In the genomic region with DNA sequence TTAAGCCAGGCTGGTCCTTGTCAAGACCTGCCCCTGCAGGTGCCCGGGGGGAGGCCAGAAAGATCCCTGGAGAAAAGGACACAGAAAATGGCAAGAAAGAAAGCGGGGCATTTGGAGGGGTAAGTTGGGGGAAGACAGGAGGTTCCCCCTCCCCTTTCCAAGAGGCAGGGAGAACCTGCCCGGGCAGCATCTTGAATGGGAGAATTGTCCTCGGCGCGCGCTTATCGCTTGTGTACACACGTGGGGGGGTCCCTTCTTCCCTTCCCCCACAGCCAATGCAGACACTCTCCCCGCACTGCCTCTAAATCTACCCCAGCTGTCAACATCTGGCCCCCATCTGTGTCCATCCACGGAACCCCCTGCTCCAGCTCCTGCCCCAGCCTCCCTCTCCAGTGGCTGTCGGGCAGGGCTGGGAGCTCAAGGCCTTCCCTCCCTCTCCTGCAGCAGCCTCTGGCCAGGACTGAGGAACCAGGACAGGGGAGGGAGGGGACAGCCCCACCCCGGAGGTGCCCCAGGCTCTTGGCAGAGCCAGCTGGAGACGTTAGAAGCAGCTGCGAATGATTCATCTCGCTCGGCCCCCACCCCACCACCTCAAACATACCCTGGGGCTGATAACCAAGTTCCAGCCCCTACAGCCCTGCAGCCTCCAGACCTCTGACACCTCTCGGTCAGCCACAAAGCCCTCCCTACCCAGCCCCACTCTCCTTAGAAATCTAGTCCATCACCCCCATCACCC, we compare ENCODE assay signal across 9 cellular contexts. TPM values are rescaled to one million over a fixed set of nuclear protein-coding genes. Genes with fewer than 3 reads are reported as not detected.
A peak's percentile ranks its signal among the peaks of the same experiment; 100 is the strongest.
DNase-seq lines count a peak whose midpoint lies in the region; ATAC-seq and TF ChIP-seq lines count a peak whose summit lies in the region.
"Had no signal": no experiment of that assay in that cellular context is flagged by ENCODE, and none has a peak within 500 bp of the region (broad histone marks: within the 10 kb centered on the region; RNA-seq: fewer than 3 reads in every experiment).

No MANE protein-coding gene starts in this region.

- no peak for TF ChIP-seq EP300 in stomach (IDR thresholded peaks at IDR 0.05)

- H3K9me3 ChIP-seq in HCT116 (ENCODE audit: control insufficient read depth in 1 of 2, insufficient read depth in 1 of 2, low read depth in 1 of 2, low read length in 2 of 2) (no peaks in the 10 kb centered on the region), stomach (no peaks in the 10 kb centered on the region)
- H3K9me3 ChIP-seq: neutrophil had no signal

- WGBS in stomach, 5 donors = 18 to 34% (median 22%) methylated on average over 16 to 18 of the region's 18 CpGs

- peak overlapping the region; percentile 25; the same call in 1 of the 2 replicates for H3K9ac ChIP-seq in HCT116 (ENCODE audit: low read length)

- no peak overlapping the region for H2AFZ ChIP-seq in HCT116 (ENCODE audit: low read depth, low read length, poor library complexity, severe bottlenecking)

- POLR2A ChIA-PET in HCT116 (lab: Charles Lee) = interaction anchor here (1.5 to 2.3 kb wide), 2 partner anchors 26 to 31 kb away, joined by 3 to 9 read pairs; partner anchors contain the start of gene EPHB4

- TF ChIP-seq CTCF in HCT116 (IDR thresholded peaks at IDR 0.05 in 2 of 3, conservative IDR thresholded peaks at IDR 0.05 in 1 of 3; ENCODE audit: borderline replicate concordance in 1 of 3, insufficient read depth in 1 of 3, low read depth in 2 of 3, low read length in 2 of 3) (no peak), foreskin keratinocyte (conservative IDR thresholded peaks at IDR 0.05) (no peak), stomach (IDR thresholded peaks at IDR 0.05) (no peak)

- RAD21 ChIA-PET in HCT116 (lab: Charles Lee; ENCODE audit: low non-redundant PET in 1 of 2, low total read pairs in 2 of 2, uncharacterized antibody in 2 of 2, unreplicated experiment in 2 of 2) = interaction anchor here in 1 of 2 experiments (0.6 to 1.7 kb wide), 3 partner anchors 26 to 667 kb away, joined by 3 to 5 read pairs (median 4); partner anchors contain the start of genes EPHB4 and SLC12A9

- no peaks in the 10 kb centered on the region for H4K20me1 ChIP-seq in HCT116 (ENCODE audit: insufficient read depth)

- no peaks in the 10 kb centered on the region for H3K79me2 ChIP-seq in HCT116 (ENCODE audit: insufficient read depth, low read length)

- H3K36me3 ChIP-seq in HCT116 (ENCODE audit: control insufficient read depth in 1 of 2, insufficient read depth in 2 of 2, low read length in 2 of 2) (peaks cover 13% of the 10 kb centered on the region in 2 experiments; a peak in 3 of 4 replicates), stomach (peaks cover 20 to 30% (median 28%) of the 10 kb centered on the region in 4 donors)

- TF ChIP-seq RAD21 in HCT116 (IDR thresholded peaks at IDR 0.05; ENCODE audit: low read depth) = no peak

- DNase-seq in HCT116 (ENCODE audit: low read depth, low spot score) = no peak
- peak; percentile 11 for DNase-seq in SHP77 treated with DMSO at 0.1 percent for 48 hours (lab: John Stamatoyannopoulos, UW)
- peak; percentile 90 to 96 for DNase-seq in foreskin keratinocyte
- peak; percentile 75 for DNase-seq in stomach
- no peak for DNase-seq in midbrain (lab: John Stamatoyannopoulos, UW)
- no peak for DNase-seq in NOMO-1 treated with dmso at 0.1 percent for 144 hours (lab: John Stamatoyannopoulos, UW; ENCODE audit: unreplicated experiment)

- H3K4me2 ChIP-seq in HCT116 (ENCODE audit: low read length) = peak overlapping the region; percentile 54

- H3K4me1 ChIP-seq in HCT116 (ENCODE audit: control insufficient read depth in 1 of 2, insufficient read depth in 2 of 2, low read length in 2 of 2) = peaks cover 33 to 48% of the 10 kb centered on the region in 2 experiments
- peaks cover 26% of the 10 kb centered on the region for H3K4me1 ChIP-seq in foreskin keratinocyte
- peaks cover 24 to 46% (median 33%) of the 10 kb centered on the region in 4 donors for H3K4me1 ChIP-seq in stomach

- intact Hi-C loops in HCT116 (cut with micrococcal nuclease) = no loop called here
- intact Hi-C loops in stomach (cut with DNase I; ENCODE audit: low total_unique reads) = loop anchor here (5.0 kb wide), 1 partner anchor 50 kb away; the partner anchor contains the start of gene SLC12A9

- H3K9me2 ChIP-seq in HCT116 (ENCODE audit: insufficient read depth) = no peaks in the 10 kb centered on the region

- peak overlapping the region; percentile 33; the same call in 1 of the 2 replicates for H3K27ac ChIP-seq in HCT116 (ENCODE audit: low read depth, low read length)
- H3K27ac ChIP-seq in foreskin keratinocyte = peak overlapping the region; percentile 97
- H3K27ac ChIP-seq in stomach = peak overlapping the region; percentile 28 to 80 (median 55)
- H3K27ac ChIP-seq: neutrophil had no signal

- CTCF ChIA-PET in HCT116 (lab: Charles Lee) = interaction anchor here (0.6 to 4.9 kb wide), 10 partner anchors 8 to 96 kb away, joined by 3 to 48 read pairs (median 4); partner anchors contain the start of genes POP7, SLC12A9 and SRRT

- no peak for TF ChIP-seq POLR2A in HCT116 (IDR thresholded peaks at IDR 0.05; ENCODE audit: borderline replicate concordance, extremely low read depth, insufficient read depth, insufficient read length)
- no peak for TF ChIP-seq POLR2A in stomach (IDR thresholded peaks at IDR 0.05)

- H3K27me3 ChIP-seq in HCT116 (ENCODE audit: insufficient read depth, low read length) (no peaks in the 10 kb centered on the region), foreskin keratinocyte (no peaks in the 10 kb centered on the region), stomach (peaks cover 0 to 26% (median 0%) of the 10 kb centered on the region in 3 donors)

- BruUV-seq in HCT116 (replicated peaks; lab: Mats Ljungman, UMichigan) = no TSS peak

- ATAC-seq in HCT116 (peak; percentile 61), foreskin keratinocyte (peak; percentile 87), GM18519 (IDR thresholded peaks at IDR 0.05; ENCODE audit: low FRiP score, unreplicated experiment) (no peak), HG03439 (IDR thresholded peaks at IDR 0.05; ENCODE audit: unreplicated experiment) (no peak)

- H3K4me3 ChIP-seq in HCT116 (replicated peaks in 1 of 2; ENCODE audit: low read depth in 1 of 2, low read length in 2 of 2) = no peak overlapping the region
- H3K4me3 ChIP-seq in stomach = no peak overlapping the region

TF ChIP-seq in HCT116, 20 proteins besides CTCF, POLR2A, EP300 and RAD21:
- peak; percentile 53 for TF ChIP-seq JUND (IDR thresholded peaks at IDR 0.05)
- peak; percentile 66 for TF ChIP-seq TCF7L2 (IDR thresholded peaks at IDR 0.05; ENCODE audit: borderline replicate concordance, extremely low read depth, insufficient read depth, insufficient read length)
- TF ChIP-seq CEBPB (IDR thresholded peaks at IDR 0.05; ENCODE audit: low read depth) = no peak
- TF ChIP-seq FOSL1 (IDR thresholded peaks at IDR 0.05; ENCODE audit: low read depth) = peak; percentile 39; the same call in 1 of the 2 replicates
- no peak for TF ChIP-seq SRF (IDR thresholded peaks at IDR 0.05; ENCODE audit: low read depth)
- no peak for TF ChIP-seq EZH2 (IDR thresholded peaks at IDR 0.05)
- TF ChIP-seq POLR2AphosphoS5 (IDR thresholded peaks at IDR 0.05; ENCODE audit: low read depth, low read length) = peak; percentile 63; the same call in 1 of the 2 replicates
TF ChIP-seq in HCT116: peak in this region for 4.

RNA-seq across cellular contexts. Expression of gene EPHB4, which starts 25.3 kb away (rescaled TPM):
- total RNA-seq in HCT116 (2021; ENCODE audit: unreplicated experiment) (61.1 TPM), foreskin keratinocyte (94.3 and 98.0 TPM in 2 replicates), stomach (100 to 1,000 TPM in 1 of 5 donors, 10 to 100 TPM in 4; 22.2 to 128 (median 67.2) TPM)
- 56.7 and 60.4 TPM in 2 replicates for polyA plus RNA-seq in HCT116 (2012)
- polyA plus RNA-seq in foreskin keratinocyte (53.5 and 55.4 TPM in 2 replicates), stomach (10 to 100 TPM in 2 of 3 donors, 1 to 10 TPM in 1; 7.3 to 17.7 (median 13.9) TPM)

RNA-seq across cellular contexts. Expression of gene SLC12A9, which starts 50.5 kb away (rescaled TPM):
- total RNA-seq in HCT116 (2021; ENCODE audit: unreplicated experiment) (24.6 TPM), foreskin keratinocyte (18.2 and 18.3 TPM in 2 replicates), stomach (10 to 100 TPM in 3 of 5 donors, 1 to 10 TPM in 2; 2.9 to 44.6 (median 25.9) TPM)
- polyA plus RNA-seq in HCT116 (2012) = 14.7 and 15.4 TPM in 2 replicates
- polyA plus RNA-seq in foreskin keratinocyte (17.1 and 17.4 TPM in 2 replicates), stomach (10 to 100 TPM in 1 of 3 donors, 1 to 10 TPM in 2; 4.9 to 21.7 (median 9.0) TPM)

Comparison
In these comparisons a context has a peak if more than half of its experiments do, and no peak if none do; other contexts are left out.
1. ATAC-seq: peak in HCT116 (single experiment) and foreskin keratinocyte (single experiment); none in GM18519 (single experiment) and HG03439 (single experiment).
2. DNase-seq: peak in SHP77 treated with DMSO at 0.1 percent for 48 hours (single experiment), foreskin keratinocyte (2 of 2) and stomach (single experiment); none in HCT116 (single experiment), midbrain (single experiment) and NOMO-1 treated with dmso at 0.1 percent for 144 hours (single experiment).
3. H3K27ac ChIP-seq: peak in every context shown above with its lines; median percentile 97 in foreskin keratinocyte; 55 in stomach; 33 in HCT116.